Comparison of ENCODE assay signal across 8 cellular contexts in genomic region chr17:59219992-59220327, GRCh38. TPM values are rescaled to one million over a fixed set of nuclear protein-coding genes. Genes with fewer than 3 reads are reported as not detected.
DNase-seq lines count a peak whose midpoint lies in the region; ATAC-seq and TF ChIP-seq lines count a peak whose summit lies in the region.

No MANE protein-coding gene starts in this region.

- peaks cover 4% of the 10 kb centered on the region for H3K27me3 Mint-ChIP-seq in brain

- H3K4me3 ChIP-seq in HFF-Myc (replicated peaks; ENCODE audit: low read depth, low read length) (peak overlapping the region; percentile 98), mononuclear cell (ENCODE audit: low read length) (peak overlapping the region; percentile 89)

- peaks cover 9% of the 10 kb centered on the region for H3K36me3 Mint-ChIP-seq in brain

- TF ChIP-seq CTCF in HFF-Myc (IDR thresholded peaks at IDR 0.05; ENCODE audit: low read depth, low read length, missing control alignments) (no peak), brain (conservative IDR thresholded peaks at IDR 0.05) (no peak)

- H3K27ac Mint-ChIP-seq in brain, result peak overlapping the region; percentile 98 to 99 (median 98)

- H3K9me3 ChIP-seq in mononuclear cell (ENCODE audit: low read depth, low read length), result no peaks in the 10 kb centered on the region

- ATAC-seq in HG03565 (IDR thresholded peaks at IDR 0.05; ENCODE audit: unreplicated experiment), result no peak

- peaks cover 0 to 4% (median 0%) of the 10 kb centered on the region in 5 experiments for H3K9me3 Mint-ChIP-seq in brain

- H3K27me3 ChIP-seq in mononuclear cell (ENCODE audit: insufficient read depth, low read length), result no peaks in the 10 kb centered on the region

- H3K4me1 Mint-ChIP-seq in brain, result peaks cover 31% of the 10 kb centered on the region

- H3K4me1 ChIP-seq in mononuclear cell (ENCODE audit: insufficient read depth, low read length), result peaks cover 12% of the 10 kb centered on the region

- H3K4me3 Mint-ChIP-seq in brain, result peak overlapping the region; percentile 94 to 100 (median 97)

- DNase-seq in A172 (ENCODE audit: low spot score) (peak; percentile 7), HFF-Myc (ENCODE audit: extremely low read depth, low read depth) (no peak), HUDEP-2 (lab: John Stamatoyannopoulos, UW; ENCODE audit: unreplicated experiment in 76 of 76) (no peak), NK-92 (lab: John Stamatoyannopoulos, UW; ENCODE audit: unreplicated experiment) (no peak)
- DNase-seq in central memory CD4-positive, alpha-beta T cell, result no peak

RNA-seq across cellular contexts. Expression of gene GDPD1, which starts 0.4 kb away (rescaled TPM):
- 0.29 and 2.3 TPM in 2 replicates for total RNA-seq in A172 (2014; rRNA removed; shearing (Covaris generic))
- polyA plus RNA-seq in brain (ENCODE audit: insufficient read depth, low read depth, low replicate concordance), result 11.7 TPM
- 0.84 TPM for total RNA-seq in mononuclear cell

RNA-seq across cellular contexts. Expression of gene SMG8, which starts 10.1 kb away (rescaled TPM):
- total RNA-seq in A172 (2014; rRNA removed; shearing (Covaris generic)), result 27.6 and 31.5 TPM in 2 replicates
- 12.1 TPM for polyA plus RNA-seq in brain (ENCODE audit: insufficient read depth, low read depth, low replicate concordance)
- total RNA-seq in mononuclear cell, result 11.9 TPM
